ENCODE assay signal across 10 cellular contexts in the genomic region with DNA sequence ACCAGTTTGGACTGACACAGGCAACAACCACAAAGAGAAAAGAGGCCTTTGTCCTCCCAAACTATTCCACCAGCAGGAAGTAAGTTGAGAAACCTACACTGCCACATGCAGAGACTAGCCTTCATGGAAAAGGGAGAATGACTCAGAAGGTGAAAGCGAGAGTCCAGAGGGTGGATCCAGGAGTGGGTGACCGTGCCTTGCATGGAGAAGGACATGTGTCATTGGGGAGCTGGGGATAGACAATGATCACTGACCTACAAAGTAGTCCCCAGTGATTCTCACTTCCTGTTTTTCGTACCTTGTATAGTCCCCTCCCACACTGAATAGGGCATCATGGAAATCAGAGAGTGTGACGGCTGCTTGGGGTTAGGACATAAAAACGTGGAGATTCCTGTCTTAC.
DNase-seq lines count a peak whose midpoint lies in the region; ATAC-seq, FAIRE-seq and TF ChIP-seq lines count a peak whose summit lies in the region.
"Had no signal": no experiment of that assay in that cellular context is flagged by ENCODE, and none has a peak within 500 bp of the region (broad histone marks: within the 10 kb centered on the region; RNA-seq: fewer than 3 reads in every experiment).

No MANE protein-coding gene starts in this region.

- ATAC-seq in HG03196 (IDR thresholded peaks at IDR 0.05; ENCODE audit: unreplicated experiment) = peak; percentile 78

- H3K4me3 ChIP-seq in astrocyte of the spinal cord (ENCODE audit: low read depth, low read length) = no peak overlapping the region

- peaks cover 8% of the 10 kb centered on the region for H3K4me1 Mint-ChIP-seq in Calu3 (ENCODE audit: low read depth, unreplicated experiment)

- CTCF ChIA-PET in Calu3 (lab: Charles Lee) = no interaction called here

- BruUV-seq in Calu3 (replicated peaks; lab: Mats Ljungman, UMichigan) = no TSS peak

- no peak overlapping the region for H3K4me3 Mint-ChIP-seq in Calu3 (ENCODE audit: low read depth, unreplicated experiment)
- H3K4me3 Mint-ChIP-seq: CD4-positive, alpha-beta T cell had no signal

- peaks cover 2% of the 10 kb centered on the region for H3K9me3 Mint-ChIP-seq in Calu3 (ENCODE audit: low read depth, unreplicated experiment)
- H3K9me3 Mint-ChIP-seq: CD4-positive, alpha-beta T cell had no signal

- peak; percentile 28 for DNase-seq in Calu3
- DNase-seq in GM20000 (ENCODE audit: low spot score) = peak; percentile 45
- peak; percentile 13 for DNase-seq in astrocyte of the spinal cord (ENCODE audit: low read depth, low spot score)
- DNase-seq in T-helper 9 cell = no peak
- no peak for DNase-seq in HTR-8/SVneo (ENCODE audit: insufficient read length, low spot score)
- no peak for DNase-seq in NCI-H1092 treated with DMSO at 0.1 percent for 48 hours (lab: John Stamatoyannopoulos, UW)
- no peak for DNase-seq in activated gamma-delta T cell treated with Interleukin-2 at 50 U/mL for 16 hours
- DNase-seq: CD4-positive, alpha-beta T cell; IMR-90 had no signal

- intact Hi-C loops in Calu3 (cut with micrococcal nuclease; ENCODE audit: unreplicated experiment) = no loop called here

- H3K27ac Mint-ChIP-seq in Calu3 (ENCODE audit: unreplicated experiment) = no peak overlapping the region
- H3K27ac Mint-ChIP-seq: CD4-positive, alpha-beta T cell had no signal

- H3K36me3 Mint-ChIP-seq in Calu3 (ENCODE audit: insufficient read depth, unreplicated experiment) = no peaks in the 10 kb centered on the region

- in situ Hi-C loops in astrocyte of the spinal cord (cut with HindIII; ENCODE audit: low sequenced_read_pairs) = no loop called here

- H3K27me3 Mint-ChIP-seq in Calu3 (ENCODE audit: unreplicated experiment) = no peaks in the 10 kb centered on the region
- H3K27me3 Mint-ChIP-seq: CD4-positive, alpha-beta T cell had no signal

- FAIRE-seq in HTR-8/SVneo (lab: Jason Lieb, UNC) = no peak

- TF ChIP-seq CTCF in Calu3 (IDR thresholded peaks at IDR 0.05; ENCODE audit: unreplicated experiment) (no peak), GM20000 (IDR thresholded peaks at IDR 0.05; ENCODE audit: extremely low read depth, missing control alignments) (no peak), astrocyte of the spinal cord (IDR thresholded peaks at IDR 0.05; ENCODE audit: low read depth, low read length) (no peak)

Comparison
In these comparisons a context has a peak if more than half of its experiments do, and no peak if none do; other contexts are left out.
1. DNase-seq: peak in Calu3 (single experiment), GM20000 (single experiment) and astrocyte of the spinal cord (single experiment); none in T-helper 9 cell (single experiment), HTR-8/SVneo (single experiment), NCI-H1092 treated with DMSO at 0.1 percent for 48 hours (single experiment) and activated gamma-delta T cell treated with Interleukin-2 at 50 U/mL for 16 hours (single experiment).